10 cellular contexts compared by ENCODE assay signal in genomic region chr11:121652982-121653381, GRCh38.
DNase-seq lines count a peak whose midpoint lies in the region; ATAC-seq and TF ChIP-seq lines count a peak whose summit lies in the region.
"Had no signal": no experiment of that assay in that cellular context is flagged by ENCODE, and none has a peak within 500 bp of the region (broad histone marks: within the 10 kb centered on the region; RNA-seq: fewer than 3 reads in every experiment).

No MANE protein-coding gene starts in this region.

- no peak overlapping the region for H3K4me2 ChIP-seq in SK-N-SH

- WGBS in SK-N-SH (ENCODE audit: low lambda C conversion rate): 49% methylated on average over 3 of the region's 3 CpGs

- H3K36me3 Mint-ChIP-seq in activated T-cell treated with anti-CD3 and anti-CD28 coated beads, Interleukin-2, amount 50 U/mL, for 72 hours (ENCODE audit: insufficient read depth in 2 of 2): no peaks in the 10 kb centered on the region
- no peaks in the 10 kb centered on the region for H3K36me3 Mint-ChIP-seq in activated CD8-positive, alpha-beta T cell treated with anti-CD3 and anti-CD28 coated beads for 36 hours (ENCODE audit: low read depth)
- no peaks in the 10 kb centered on the region for H3K36me3 Mint-ChIP-seq in activated naive CD8-positive, alpha-beta T cell treated with anti-CD3 and anti-CD28 coated beads for 36 hours

- no peak overlapping the region for H3K27ac ChIP-seq in SK-N-SH (ENCODE audit: low read depth in 2 of 2, low read length in 1 of 2)
- no peak overlapping the region for H3K27ac ChIP-seq in RWPE2 (ENCODE audit: poor library complexity, severe bottlenecking)
- H3K27ac ChIP-seq in foreskin keratinocyte: no peak overlapping the region
- no peak overlapping the region for H3K27ac ChIP-seq in thoracic aorta

- no peaks in the 10 kb centered on the region for H3K27me3 ChIP-seq in SK-N-SH (ENCODE audit: insufficient read depth)
- no peaks in the 10 kb centered on the region for H3K27me3 ChIP-seq in RWPE2 (ENCODE audit: insufficient read depth, poor library complexity, severe bottlenecking)
- H3K27me3 ChIP-seq in foreskin keratinocyte: no peaks in the 10 kb centered on the region
- H3K27me3 ChIP-seq in thoracic aorta (replicated peaks; ENCODE audit: insufficient read depth): no peaks in the 10 kb centered on the region

- H3K9me3 ChIP-seq in SK-N-SH (no peaks in the 10 kb centered on the region), RWPE2 (ENCODE audit: severe bottlenecking) (no peaks in the 10 kb centered on the region), thoracic aorta (no peaks in the 10 kb centered on the region)

- intact Hi-C loops in activated CD8-positive, alpha-beta T cell treated with anti-CD3 and anti-CD28 coated beads for 36 hours (cut with micrococcal nuclease): no loop called here

- H3K36me3 ChIP-seq in SK-N-SH (replicated peaks in 1 of 2; ENCODE audit: control insufficient read depth in 1 of 2, insufficient read depth in 2 of 2, low read length in 1 of 2) (no peaks in the 10 kb centered on the region), RWPE2 (ENCODE audit: low read depth) (no peaks in the 10 kb centered on the region), thoracic aorta (no peaks in the 10 kb centered on the region)

- TF ChIP-seq EP300 in SK-N-SH (IDR thresholded peaks at IDR 0.05; ENCODE audit: borderline replicate concordance in 1 of 2, low read depth in 1 of 2, low read length in 1 of 2): no peak

- peaks cover 18 to 36% of the 10 kb centered on the region in 2 experiments for H3K4me1 ChIP-seq in SK-N-SH (ENCODE audit: control insufficient read depth in 1 of 2, insufficient read depth in 2 of 2, low read depth in 1 of 2, low read length in 1 of 2)
- H3K4me1 ChIP-seq in RWPE2 (ENCODE audit: insufficient read depth, poor library complexity, severe bottlenecking): peaks cover 12% of the 10 kb centered on the region
- H3K4me1 ChIP-seq in foreskin keratinocyte: peaks cover 4% of the 10 kb centered on the region
- H3K4me1 ChIP-seq in thoracic aorta (ENCODE audit: control insufficient read depth in 1 of 2, low read depth in 2 of 2): peaks cover 0 to 30% of the 10 kb centered on the region in 2 donors

- CTCF ChIA-PET in SK-N-SH (lab: Yijun Ruan, JAX): interaction anchor here (0.6 to 6.4 kb wide), 27 partner anchors 9 to 864 kb away, joined by 3 to 134 read pairs (median 4); no protein-coding TSS in a partner anchor
- CTCF ChIA-PET in activated CD8-positive, alpha-beta T cell treated with anti-CD3 and anti-CD28 coated beads for 36 hours (lab: Charles Lee): interaction anchor here (0.6 to 4.5 kb wide), 2 partner anchors 12 to 890 kb away, joined by 3 to 16 read pairs; no protein-coding TSS in a partner anchor

- no peak overlapping the region for H3K4me3 Mint-ChIP-seq in activated T-cell treated with anti-CD3 and anti-CD28 coated beads, Interleukin-2, amount 50 U/mL, for 72 hours
- no peak overlapping the region for H3K4me3 Mint-ChIP-seq in activated CD8-positive, alpha-beta T cell treated with anti-CD3 and anti-CD28 coated beads for 36 hours
- H3K4me3 Mint-ChIP-seq in activated naive CD8-positive, alpha-beta T cell treated with anti-CD3 and anti-CD28 coated beads for 36 hours: no peak overlapping the region

- H4K20me1 ChIP-seq in SK-N-SH (ENCODE audit: insufficient read depth): no peaks in the 10 kb centered on the region

- no peak overlapping the region for H2AFZ ChIP-seq in SK-N-SH (ENCODE audit: low read depth)

- DNase-seq in SK-N-SH (peak; percentile 60), RWPE2 (ENCODE audit: low spot score) (no peak), foreskin keratinocyte (no peak), thoracic aorta (ENCODE audit: low spot score) (no peak)
- DNase-seq in activated T-cell treated with anti-CD3 and anti-CD28 coated beads, Interleukin-2, amount 50 U/mL, for 72 hours: no peak
- DNase-seq in activated CD8-positive, alpha-beta T cell treated with anti-CD3 and anti-CD28 coated beads for 36 hours: no peak
- no peak for DNase-seq in activated naive CD8-positive, alpha-beta T cell treated with anti-CD3 and anti-CD28 coated beads for 36 hours
- DNase-seq: activated CD4-positive, CD25-positive, alpha-beta regulatory T cell treated with anti-CD3 and anti-CD28 coated beads, Interleukin-2, amount 50 U/mL, for 72 hours; AML-193 had no signal

- H3K4me1 Mint-ChIP-seq in activated T-cell treated with anti-CD3 and anti-CD28 coated beads, Interleukin-2, amount 50 U/mL, for 72 hours (ENCODE audit: low read depth): peaks cover 40% of the 10 kb centered on the region
- H3K4me1 Mint-ChIP-seq in activated CD8-positive, alpha-beta T cell treated with anti-CD3 and anti-CD28 coated beads for 36 hours (ENCODE audit: low read depth): peaks cover 27% of the 10 kb centered on the region
- H3K4me1 Mint-ChIP-seq in activated naive CD8-positive, alpha-beta T cell treated with anti-CD3 and anti-CD28 coated beads for 36 hours: peaks cover 26% of the 10 kb centered on the region

- H3K9me3 Mint-ChIP-seq in activated T-cell treated with anti-CD3 and anti-CD28 coated beads, Interleukin-2, amount 50 U/mL, for 72 hours: no peaks in the 10 kb centered on the region
- no peaks in the 10 kb centered on the region for H3K9me3 Mint-ChIP-seq in activated CD8-positive, alpha-beta T cell treated with anti-CD3 and anti-CD28 coated beads for 36 hours
- H3K9me3 Mint-ChIP-seq in activated naive CD8-positive, alpha-beta T cell treated with anti-CD3 and anti-CD28 coated beads for 36 hours: no peaks in the 10 kb centered on the region

- POLR2A ChIA-PET in SK-N-SH (lab: Yijun Ruan, JAX): no interaction called here
- POLR2A ChIA-PET in activated CD8-positive, alpha-beta T cell treated with anti-CD3 and anti-CD28 coated beads for 36 hours (lab: Charles Lee): no interaction called here

- TF ChIP-seq CTCF in SK-N-SH (IDR thresholded peaks at IDR 0.05) (peak; percentile 65), RWPE2 (IDR thresholded peaks at IDR 0.05; ENCODE audit: poor library complexity, severe bottlenecking) (peak; percentile 36), foreskin keratinocyte (conservative IDR thresholded peaks at IDR 0.05) (peak; percentile 54), thoracic aorta (IDR thresholded peaks at IDR 0.05) (peak; percentile 43)
- TF ChIP-seq CTCF in activated CD8-positive, alpha-beta T cell treated with anti-CD3 and anti-CD28 coated beads for 36 hours (IDR thresholded peaks at IDR 0.05): no peak

- H3K27ac Mint-ChIP-seq in activated T-cell treated with anti-CD3 and anti-CD28 coated beads, Interleukin-2, amount 50 U/mL, for 72 hours: no peak overlapping the region
- no peak overlapping the region for H3K27ac Mint-ChIP-seq in activated CD8-positive, alpha-beta T cell treated with anti-CD3 and anti-CD28 coated beads for 36 hours
- no peak overlapping the region for H3K27ac Mint-ChIP-seq in activated naive CD8-positive, alpha-beta T cell treated with anti-CD3 and anti-CD28 coated beads for 36 hours

- H3K79me2 ChIP-seq in SK-N-SH (ENCODE audit: insufficient read depth): no peaks in the 10 kb centered on the region

- H3K4me3 ChIP-seq in SK-N-SH (ENCODE audit: low read depth in 2 of 2, low read length in 1 of 2): no peak overlapping the region
- no peak overlapping the region for H3K4me3 ChIP-seq in RWPE2 (ENCODE audit: severe bottlenecking)
- H3K4me3 ChIP-seq in thoracic aorta: no peak overlapping the region

- no peak for ATAC-seq in SK-N-SH treated with all-trans-retinoic acid at 6 μM for 48 hours
- ATAC-seq in RWPE2 (ENCODE audit: low read depth): no peak
- no peak for ATAC-seq in foreskin keratinocyte
- ATAC-seq in thoracic aorta (ENCODE audit: insufficient number of reproducible peaks, low FRiP score, low read depth): no peak
- ATAC-seq in activated T-cell treated with anti-CD3 and anti-CD28 coated beads, Interleukin-2, amount 50 U/mL, for 72 hours (replicated peaks in 1 of 2): no peak
- no peak for ATAC-seq in activated CD8-positive, alpha-beta T cell treated with anti-CD3 and anti-CD28 coated beads for 36 hours

- H3K9me2 ChIP-seq in SK-N-SH: no peaks in the 10 kb centered on the region

- H3K9ac ChIP-seq in SK-N-SH: no peak overlapping the region

- H3F3A ChIP-seq in SK-N-SH (replicated peaks; ENCODE audit: insufficient read depth): peaks cover 19% of the 10 kb centered on the region

- TF ChIP-seq RAD21 in SK-N-SH (IDR thresholded peaks at IDR 0.05; ENCODE audit: low read length): peak; percentile 75

- peaks cover 22% of the 10 kb centered on the region for H3K27me3 Mint-ChIP-seq in activated T-cell treated with anti-CD3 and anti-CD28 coated beads, Interleukin-2, amount 50 U/mL, for 72 hours (ENCODE audit: low read depth)
- H3K27me3 Mint-ChIP-seq in activated CD8-positive, alpha-beta T cell treated with anti-CD3 and anti-CD28 coated beads for 36 hours: no peaks in the 10 kb centered on the region
- H3K27me3 Mint-ChIP-seq in activated naive CD8-positive, alpha-beta T cell treated with anti-CD3 and anti-CD28 coated beads for 36 hours: peaks cover 6% of the 10 kb centered on the region

TF ChIP-seq in SK-N-SH, 30 proteins besides CTCF, POLR2A, EP300 and RAD21:
- TF ChIP-seq GATA2 (CRISPR knock-in tag; IDR thresholded peaks at IDR 0.05) (no peak), SMC3 (IDR thresholded peaks at IDR 0.05; ENCODE audit: low read depth, low read length) (peak; percentile 49)

TF ChIP-seq in SK-N-SH treated with all-trans-retinoic acid at 6 μM for 48 hours, 23 proteins besides CTCF, POLR2A, EP300 and RAD21 (continues in another document):
- TF ChIP-seq ZNF8 (CRISPR knock-in tag; IDR thresholded peaks at IDR 0.05) (no peak), CREB5 (CRISPR knock-in tag; IDR thresholded peaks at IDR 0.05; ENCODE audit: low read depth) (no peak), PPARA (CRISPR knock-in tag; IDR thresholded peaks at IDR 0.05; ENCODE audit: borderline replicate concordance) (no peak), CSDC2 (CRISPR knock-in tag; IDR thresholded peaks at IDR 0.05) (no peak), ZC3H10 (CRISPR knock-in tag; IDR thresholded peaks at IDR 0.05) (no peak), ZNF70 (CRISPR knock-in tag; IDR thresholded peaks at IDR 0.05) (no peak), RARB (CRISPR knock-in tag; IDR thresholded peaks at IDR 0.05) (no peak), ISL1 (CRISPR knock-in tag; IDR thresholded peaks at IDR 0.05) (no peak)
